1 cellular context compared by ENCODE assay signal in the genomic region with DNA sequence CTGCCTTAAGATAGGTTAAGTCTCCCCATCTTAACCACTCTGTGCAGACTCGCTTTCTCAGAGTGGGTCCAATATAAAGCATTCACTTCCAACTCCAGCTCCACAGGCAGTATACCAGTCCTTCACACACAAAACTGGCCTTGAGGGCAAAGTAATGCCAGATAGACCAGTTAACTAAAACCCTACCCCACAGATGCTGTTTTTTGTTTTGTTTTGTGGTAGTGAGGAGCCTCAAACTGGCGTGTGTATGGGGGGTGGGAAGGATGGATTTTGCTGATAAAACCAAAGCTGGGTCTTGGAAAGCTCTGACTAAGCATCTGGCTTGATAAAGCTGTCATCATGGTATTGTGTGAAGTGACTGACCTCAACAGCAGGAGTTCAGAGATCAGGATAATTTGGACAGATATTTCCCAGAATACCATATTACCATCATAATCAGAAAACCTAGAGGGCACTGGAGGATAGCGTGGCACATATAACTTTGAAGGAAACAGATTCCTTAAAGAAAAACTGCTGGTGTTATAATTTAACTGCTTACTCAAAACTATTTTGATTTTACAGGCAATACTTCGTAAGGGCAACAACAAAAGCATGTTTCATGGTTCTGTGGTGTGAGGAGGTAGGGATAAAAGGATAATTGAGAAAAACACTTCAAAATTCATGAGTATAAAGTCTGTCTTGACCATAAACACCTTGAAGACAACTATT.
TF ChIP-seq lines count a peak whose summit lies in the region.

No MANE protein-coding gene starts in this region.

TF ChIP-seq in WTC11, 78 proteins besides CTCF, POLR2A, EP300 and RAD21 (continued from another document):
- TF ChIP-seq CDX4 (CRISPR knock-in tag; IDR thresholded peaks at IDR 0.05; ENCODE audit: borderline replicate concordance) (no peak), PREB (CRISPR knock-in tag; IDR thresholded peaks at IDR 0.05; ENCODE audit: borderline replicate concordance) (no peak), ZBTB43 (CRISPR knock-in tag; IDR thresholded peaks at IDR 0.05) (no peak)
- TF ChIP-seq, protein P1, sequence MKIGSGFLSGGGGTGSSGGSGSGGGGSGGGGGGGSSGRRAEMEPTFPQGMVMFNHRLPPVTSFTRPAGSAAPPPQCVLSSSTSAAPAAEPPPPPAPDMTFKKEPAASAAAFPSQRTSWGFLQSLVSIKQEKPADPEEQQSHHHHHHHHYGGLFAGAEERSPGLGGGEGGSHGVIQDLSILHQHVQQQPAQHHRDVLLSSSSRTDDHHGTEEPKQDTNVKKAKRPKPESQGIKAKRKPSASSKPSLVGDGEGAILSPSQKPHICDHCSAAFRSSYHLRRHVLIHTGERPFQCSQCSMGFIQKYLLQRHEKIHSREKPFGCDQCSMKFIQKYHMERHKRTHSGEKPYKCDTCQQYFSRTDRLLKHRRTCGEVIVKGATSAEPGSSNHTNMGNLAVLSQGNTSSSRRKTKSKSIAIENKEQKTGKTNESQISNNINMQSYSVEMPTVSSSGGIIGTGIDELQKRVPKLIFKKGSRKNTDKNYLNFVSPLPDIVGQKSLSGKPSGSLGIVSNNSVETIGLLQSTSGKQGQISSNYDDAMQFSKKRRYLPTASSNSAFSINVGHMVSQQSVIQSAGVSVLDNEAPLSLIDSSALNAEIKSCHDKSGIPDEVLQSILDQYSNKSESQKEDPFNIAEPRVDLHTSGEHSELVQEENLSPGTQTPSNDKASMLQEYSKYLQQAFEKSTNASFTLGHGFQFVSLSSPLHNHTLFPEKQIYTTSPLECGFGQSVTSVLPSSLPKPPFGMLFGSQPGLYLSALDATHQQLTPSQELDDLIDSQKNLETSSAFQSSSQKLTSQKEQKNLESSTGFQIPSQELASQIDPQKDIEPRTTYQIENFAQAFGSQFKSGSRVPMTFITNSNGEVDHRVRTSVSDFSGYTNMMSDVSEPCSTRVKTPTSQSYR (CRISPR knock-in tag; IDR thresholded peaks at IDR 0.05), result no peak
